8 cellular contexts compared by ENCODE assay signal in the genomic region with DNA sequence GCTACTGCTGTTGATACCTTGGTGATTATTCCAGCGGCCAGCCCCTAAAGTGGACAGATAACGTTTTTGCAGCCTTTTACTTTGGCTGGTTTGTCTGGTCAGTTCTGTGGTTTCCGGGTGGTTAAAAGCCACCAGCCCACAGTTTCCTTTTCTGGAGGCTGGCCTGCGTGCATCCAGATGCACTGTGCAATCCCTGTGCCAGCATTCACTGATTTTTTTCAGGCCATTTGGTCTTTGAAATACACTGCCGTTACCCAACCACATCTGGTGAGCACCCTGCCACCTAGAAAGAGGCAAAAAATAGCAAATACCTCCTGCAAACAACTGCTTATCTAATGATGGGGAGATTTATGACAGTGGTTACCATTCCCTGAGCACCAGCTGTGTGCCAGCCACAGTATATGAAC. TPM values are rescaled to one million over a fixed set of nuclear protein-coding genes. Genes with fewer than 3 reads are reported as not detected.
DNase-seq lines count a peak whose midpoint lies in the region; ATAC-seq lines count a peak whose summit lies in the region.

No MANE protein-coding gene starts in this region.

- intact Hi-C loops in sciatic nerve (cut with DNase I), result no loop called here

- DNase-seq in EL, result peak; percentile 31
- DNase-seq in Kasumi-1 (lab: John Stamatoyannopoulos, UW), result peak; percentile 26 to 37
- DNase-seq in adipocyte (ENCODE audit: low read depth), result peak; percentile 33
- DNase-seq in hepatic stellate cell (ENCODE audit: low spot score), result peak; percentile 8
- no peak for DNase-seq in sciatic nerve (ENCODE audit: low spot score)
- DNase-seq in NCI-H2081 treated with DMSO at 0.1 percent for 48 hours (lab: John Stamatoyannopoulos, UW), result no peak
- DNase-seq in NCI-H510A treated with DMSO at 0.1 percent for 48 hours (lab: John Stamatoyannopoulos, UW), result no peak

- H3K36me3 ChIP-seq in adipocyte (ENCODE audit: control insufficient read depth, insufficient read depth, low read length, severe bottlenecking), result peaks cover 6% of the 10 kb centered on the region

- peaks cover 6% of the 10 kb centered on the region for H3K4me1 ChIP-seq in adipocyte (ENCODE audit: control insufficient read depth, insufficient read depth, low read length)

- ATAC-seq in GM21619 (IDR thresholded peaks at IDR 0.05; ENCODE audit: unreplicated experiment), result peak; percentile 7
- ATAC-seq in sciatic nerve, result peak; percentile 29

- H3K9ac ChIP-seq in adipocyte (ENCODE audit: low read length), result peak overlapping the region; percentile 94

- peak overlapping the region; percentile 93 for H3K4me3 ChIP-seq in adipocyte (ENCODE audit: low read length)

- no peaks in the 10 kb centered on the region for H3K27me3 ChIP-seq in adipocyte (replicated peaks; ENCODE audit: control insufficient read depth, insufficient read depth, low read length)

- H3K9me3 ChIP-seq in adipocyte (ENCODE audit: control insufficient read depth, low read length), result no peaks in the 10 kb centered on the region

RNA-seq across cellular contexts. Expression of a gene that starts 0.8 kb away (rescaled TPM):
- 8.2 TPM for total RNA-seq in sciatic nerve

Comparison
In these comparisons a context has a peak if more than half of its experiments do, and no peak if none do; other contexts are left out.
1. DNase-seq: peak in EL (single experiment), Kasumi-1 (2 of 2), adipocyte (single experiment) and hepatic stellate cell (single experiment); none in sciatic nerve (single experiment), NCI-H2081 treated with DMSO at 0.1 percent for 48 hours (single experiment) and NCI-H510A treated with DMSO at 0.1 percent for 48 hours (single experiment).